In genomic region chr17:21108651-21109050, GRCh38 we compare ENCODE assay signal across 2 cellular contexts.
TF ChIP-seq lines count a peak whose summit lies in the region.

No MANE protein-coding gene starts in this region.

TF ChIP-seq in GM23338, 12 proteins besides CTCF, POLR2A, EP300 and RAD21:
- no peak for TF ChIP-seq POLR2AphosphoS5 (IDR thresholded peaks at IDR 0.05; ENCODE audit: low read depth)
- TF ChIP-seq ZNF462 (CRISPR knock-in tag; IDR thresholded peaks at IDR 0.05): no peak
- no peak for TF ChIP-seq REST (IDR thresholded peaks at IDR 0.05; ENCODE audit: unreplicated experiment)
- no peak for TF ChIP-seq STAT1 (IDR thresholded peaks at IDR 0.05; ENCODE audit: unreplicated experiment)
- TF ChIP-seq, protein P1, sequence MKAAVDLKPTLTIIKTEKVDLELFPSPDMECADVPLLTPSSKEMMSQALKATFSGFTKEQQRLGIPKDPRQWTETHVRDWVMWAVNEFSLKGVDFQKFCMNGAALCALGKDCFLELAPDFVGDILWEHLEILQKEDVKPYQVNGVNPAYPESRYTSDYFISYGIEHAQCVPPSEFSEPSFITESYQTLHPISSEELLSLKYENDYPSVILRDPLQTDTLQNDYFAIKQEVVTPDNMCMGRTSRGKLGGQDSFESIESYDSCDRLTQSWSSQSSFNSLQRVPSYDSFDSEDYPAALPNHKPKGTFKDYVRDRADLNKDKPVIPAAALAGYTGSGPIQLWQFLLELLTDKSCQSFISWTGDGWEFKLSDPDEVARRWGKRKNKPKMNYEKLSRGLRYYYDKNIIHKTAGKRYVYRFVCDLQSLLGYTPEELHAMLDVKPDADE (IDR thresholded peaks at IDR 0.05): no peak

TF ChIP-seq in H1, 55 proteins besides CTCF, POLR2A, EP300 and RAD21:
- TF ChIP-seq NANOG (IDR thresholded peaks at IDR 0.05; ENCODE audit: insufficient read depth, low read depth, low read length, poor library complexity, severe bottlenecking) (no peak), FOSL1 (IDR thresholded peaks at IDR 0.05; ENCODE audit: insufficient read depth, low read depth, low read length) (no peak), POU5F1 (IDR thresholded peaks at IDR 0.05; ENCODE audit: low read depth, low read length) (no peak)
- TF ChIP-seq, protein P2, sequence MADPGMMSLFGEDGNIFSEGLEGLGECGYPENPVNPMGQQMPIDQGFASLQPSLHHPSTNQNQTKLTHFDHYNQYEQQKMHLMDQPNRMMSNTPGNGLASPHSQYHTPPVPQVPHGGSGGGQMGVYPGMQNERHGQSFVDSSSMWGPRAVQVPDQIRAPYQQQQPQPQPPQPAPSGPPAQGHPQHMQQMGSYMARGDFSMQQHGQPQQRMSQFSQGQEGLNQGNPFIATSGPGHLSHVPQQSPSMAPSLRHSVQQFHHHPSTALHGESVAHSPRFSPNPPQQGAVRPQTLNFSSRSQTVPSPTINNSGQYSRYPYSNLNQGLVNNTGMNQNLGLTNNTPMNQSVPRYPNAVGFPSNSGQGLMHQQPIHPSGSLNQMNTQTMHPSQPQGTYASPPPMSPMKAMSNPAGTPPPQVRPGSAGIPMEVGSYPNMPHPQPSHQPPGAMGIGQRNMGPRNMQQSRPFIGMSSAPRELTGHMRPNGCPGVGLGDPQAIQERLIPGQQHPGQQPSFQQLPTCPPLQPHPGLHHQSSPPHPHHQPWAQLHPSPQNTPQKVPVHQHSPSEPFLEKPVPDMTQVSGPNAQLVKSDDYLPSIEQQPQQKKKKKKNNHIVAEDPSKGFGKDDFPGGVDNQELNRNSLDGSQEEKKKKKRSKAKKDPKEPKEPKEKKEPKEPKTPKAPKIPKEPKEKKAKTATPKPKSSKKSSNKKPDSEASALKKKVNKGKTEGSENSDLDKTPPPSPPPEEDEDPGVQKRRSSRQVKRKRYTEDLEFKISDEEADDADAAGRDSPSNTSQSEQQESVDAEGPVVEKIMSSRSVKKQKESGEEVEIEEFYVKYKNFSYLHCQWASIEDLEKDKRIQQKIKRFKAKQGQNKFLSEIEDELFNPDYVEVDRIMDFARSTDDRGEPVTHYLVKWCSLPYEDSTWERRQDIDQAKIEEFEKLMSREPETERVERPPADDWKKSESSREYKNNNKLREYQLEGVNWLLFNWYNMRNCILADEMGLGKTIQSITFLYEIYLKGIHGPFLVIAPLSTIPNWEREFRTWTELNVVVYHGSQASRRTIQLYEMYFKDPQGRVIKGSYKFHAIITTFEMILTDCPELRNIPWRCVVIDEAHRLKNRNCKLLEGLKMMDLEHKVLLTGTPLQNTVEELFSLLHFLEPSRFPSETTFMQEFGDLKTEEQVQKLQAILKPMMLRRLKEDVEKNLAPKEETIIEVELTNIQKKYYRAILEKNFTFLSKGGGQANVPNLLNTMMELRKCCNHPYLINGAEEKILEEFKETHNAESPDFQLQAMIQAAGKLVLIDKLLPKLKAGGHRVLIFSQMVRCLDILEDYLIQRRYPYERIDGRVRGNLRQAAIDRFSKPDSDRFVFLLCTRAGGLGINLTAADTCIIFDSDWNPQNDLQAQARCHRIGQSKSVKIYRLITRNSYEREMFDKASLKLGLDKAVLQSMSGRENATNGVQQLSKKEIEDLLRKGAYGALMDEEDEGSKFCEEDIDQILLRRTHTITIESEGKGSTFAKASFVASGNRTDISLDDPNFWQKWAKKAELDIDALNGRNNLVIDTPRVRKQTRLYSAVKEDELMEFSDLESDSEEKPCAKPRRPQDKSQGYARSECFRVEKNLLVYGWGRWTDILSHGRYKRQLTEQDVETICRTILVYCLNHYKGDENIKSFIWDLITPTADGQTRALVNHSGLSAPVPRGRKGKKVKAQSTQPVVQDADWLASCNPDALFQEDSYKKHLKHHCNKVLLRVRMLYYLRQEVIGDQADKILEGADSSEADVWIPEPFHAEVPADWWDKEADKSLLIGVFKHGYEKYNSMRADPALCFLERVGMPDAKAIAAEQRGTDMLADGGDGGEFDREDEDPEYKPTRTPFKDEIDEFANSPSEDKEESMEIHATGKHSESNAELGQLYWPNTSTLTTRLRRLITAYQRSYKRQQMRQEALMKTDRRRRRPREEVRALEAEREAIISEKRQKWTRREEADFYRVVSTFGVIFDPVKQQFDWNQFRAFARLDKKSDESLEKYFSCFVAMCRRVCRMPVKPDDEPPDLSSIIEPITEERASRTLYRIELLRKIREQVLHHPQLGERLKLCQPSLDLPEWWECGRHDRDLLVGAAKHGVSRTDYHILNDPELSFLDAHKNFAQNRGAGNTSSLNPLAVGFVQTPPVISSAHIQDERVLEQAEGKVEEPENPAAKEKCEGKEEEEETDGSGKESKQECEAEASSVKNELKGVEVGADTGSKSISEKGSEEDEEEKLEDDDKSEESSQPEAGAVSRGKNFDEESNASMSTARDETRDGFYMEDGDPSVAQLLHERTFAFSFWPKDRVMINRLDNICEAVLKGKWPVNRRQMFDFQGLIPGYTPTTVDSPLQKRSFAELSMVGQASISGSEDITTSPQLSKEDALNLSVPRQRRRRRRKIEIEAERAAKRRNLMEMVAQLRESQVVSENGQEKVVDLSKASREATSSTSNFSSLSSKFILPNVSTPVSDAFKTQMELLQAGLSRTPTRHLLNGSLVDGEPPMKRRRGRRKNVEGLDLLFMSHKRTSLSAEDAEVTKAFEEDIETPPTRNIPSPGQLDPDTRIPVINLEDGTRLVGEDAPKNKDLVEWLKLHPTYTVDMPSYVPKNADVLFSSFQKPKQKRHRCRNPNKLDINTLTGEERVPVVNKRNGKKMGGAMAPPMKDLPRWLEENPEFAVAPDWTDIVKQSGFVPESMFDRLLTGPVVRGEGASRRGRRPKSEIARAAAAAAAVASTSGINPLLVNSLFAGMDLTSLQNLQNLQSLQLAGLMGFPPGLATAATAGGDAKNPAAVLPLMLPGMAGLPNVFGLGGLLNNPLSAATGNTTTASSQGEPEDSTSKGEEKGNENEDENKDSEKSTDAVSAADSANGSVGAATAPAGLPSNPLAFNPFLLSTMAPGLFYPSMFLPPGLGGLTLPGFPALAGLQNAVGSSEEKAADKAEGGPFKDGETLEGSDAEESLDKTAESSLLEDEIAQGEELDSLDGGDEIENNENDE (IDR thresholded peaks at IDR 0.05; ENCODE audit: insufficient replicate concordance, low read length): no peak
TF ChIP-seq in H1: peak in this region for 0.
